8 cellular contexts compared by ENCODE assay signal in the genomic region with DNA sequence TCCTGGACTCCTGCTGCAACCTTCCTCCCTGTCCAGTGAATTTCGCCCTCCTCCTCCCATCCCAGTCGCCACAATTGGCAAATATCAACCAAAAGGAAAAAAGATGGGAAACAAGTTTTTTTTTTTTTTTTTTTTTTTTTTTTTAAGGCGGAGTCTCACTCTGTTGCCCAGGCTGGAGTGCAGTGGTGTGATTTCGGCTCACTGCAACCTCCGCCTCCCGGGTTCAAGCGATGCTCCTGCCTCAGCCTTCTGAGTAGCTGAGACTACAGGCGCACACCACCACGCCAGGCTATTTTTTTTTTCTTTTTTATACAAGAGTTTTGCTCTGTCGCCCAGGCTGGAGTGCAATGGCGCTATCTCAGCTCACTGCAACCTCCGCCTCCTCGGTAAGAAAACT. TPM values are rescaled to one million over a fixed set of nuclear protein-coding genes. Genes with fewer than 3 reads are reported as not detected.
DNase-seq lines count a peak whose midpoint lies in the region; ATAC-seq and TF ChIP-seq lines count a peak whose summit lies in the region.
"Not testable (repeated sequence)": the region's sequence is repeated elsewhere in the genome, so short reads cannot be mapped to it uniquely, and the experiment has no call there.

No MANE protein-coding gene starts in this region.

- not testable (repeated sequence) for H3K4me1 ChIP-seq in MM.1S (ENCODE audit: low read length)
- H3K4me1 ChIP-seq in muscle layer of duodenum (ENCODE audit: control insufficient read depth in 1 of 2, insufficient read depth in 2 of 2, low read length in 2 of 2): peaks cover 0 to 10% of the 10 kb centered on the region in 2 donors
- H3K4me1 ChIP-seq in psoas muscle: peaks cover 12% of the 10 kb centered on the region
- H3K4me1 ChIP-seq in transverse colon: peaks cover 0 to 22% (median 13%) of the 10 kb centered on the region in 4 donors

- DNase-seq in Calu3; MM.1S; activated CD4-positive, alpha-beta memory T cell treated with anti-CD3 and anti-CD28 coated beads, Interleukin-2, amount 10 ng/mL, durations not matched to agents 7 days and 5 days; fibroblast of mammary gland (ENCODE audit: low read depth); transverse colon: not testable (repeated sequence)
- peak in 1 of 2 donors; percentile 14 for DNase-seq in psoas muscle

- 15 to 21% (median 19%) methylated on average over 13 of the region's 13 CpGs for WGBS in psoas muscle, 3 donors
- WGBS in transverse colon (ENCODE audit: low coverage in 1 of 2), 2 donors: 32 to 51% methylated on average over 12 to 13 of the region's 13 CpGs

- H3K9me3 Mint-ChIP-seq in Calu3 (ENCODE audit: low read depth, unreplicated experiment); activated CD4-positive, alpha-beta memory T cell treated with anti-CD3 and anti-CD28 coated beads, Interleukin-2, amount 10 ng/mL, durations not matched to agents 7 days and 5 days; brain: not testable (repeated sequence)

- not testable (repeated sequence) for H3K4me3 ChIP-seq in MM.1S (ENCODE audit: low read length)
- peak overlapping the region; percentile 30 for H3K4me3 ChIP-seq in fibroblast of mammary gland (ENCODE audit: control insufficient read depth, low read depth, low read length)
- peak overlapping the region; percentile 11 to 40 for H3K4me3 ChIP-seq in muscle layer of duodenum (ENCODE audit: low read depth in 1 of 2, low read length in 2 of 2)
- peak overlapping the region; percentile 38 for H3K4me3 ChIP-seq in psoas muscle
- H3K4me3 ChIP-seq in transverse colon: peak overlapping the region in 1 of 4 donors; percentile 24

- H3K79me2 ChIP-seq in MM.1S (ENCODE audit: low read length): not testable (repeated sequence)

- not testable (repeated sequence) for H3K27ac Mint-ChIP-seq in Calu3 (ENCODE audit: unreplicated experiment); activated CD4-positive, alpha-beta memory T cell treated with anti-CD3 and anti-CD28 coated beads, Interleukin-2, amount 10 ng/mL, durations not matched to agents 7 days and 5 days
- H3K27ac Mint-ChIP-seq in brain: peak overlapping the region; percentile 68 to 96 (median 92)

- intact Hi-C loops in Calu3 (cut with micrococcal nuclease; ENCODE audit: unreplicated experiment): loop anchor here (5.0 kb wide), 1 partner anchor 36 kb away; no protein-coding TSS in a partner anchor
- intact Hi-C loops in psoas muscle (cut with DNase I): loop anchor here (5.0 kb wide), 2 partner anchors 41 to 46 kb away; no protein-coding TSS in a partner anchor
- intact Hi-C loops in transverse colon (cut with DNase I; ENCODE audit: low total_unique reads): not testable (repeated sequence)

- H3K9ac ChIP-seq in MM.1S (ENCODE audit: low read length): not testable (repeated sequence)

- POLR2A ChIA-PET in activated CD4-positive, alpha-beta memory T cell treated with anti-CD3 and anti-CD28 coated beads, Interleukin-2, amount 10 ng/mL, durations not matched to agents 7 days and 5 days (lab: Charles Lee): interaction anchor here (1.2 to 3.8 kb wide), 3 partner anchors 10 to 112 kb away, joined by 3 to 17 read pairs (median 3); partner anchors contain the start of genes GCAT, LGALS1 and NOL12

- TF ChIP-seq CTCF in Calu3 (IDR thresholded peaks at IDR 0.05; ENCODE audit: unreplicated experiment); MM.1S (IDR thresholded peaks at IDR 0.05; ENCODE audit: low read length); brain (conservative IDR thresholded peaks at IDR 0.05); fibroblast of mammary gland (conservative IDR thresholded peaks at IDR 0.05; ENCODE audit: control insufficient read depth, insufficient read depth, low read depth, low read length); psoas muscle (IDR thresholded peaks at IDR 0.05); transverse colon (IDR thresholded peaks at IDR 0.05): not testable (repeated sequence)

- H3K4me1 Mint-ChIP-seq in Calu3 (ENCODE audit: low read depth, unreplicated experiment): not testable (repeated sequence)
- H3K4me1 Mint-ChIP-seq in activated CD4-positive, alpha-beta memory T cell treated with anti-CD3 and anti-CD28 coated beads, Interleukin-2, amount 10 ng/mL, durations not matched to agents 7 days and 5 days: peaks cover 11% of the 10 kb centered on the region
- H3K4me1 Mint-ChIP-seq in brain: peaks cover 22% of the 10 kb centered on the region

- not testable (repeated sequence) for H3K36me3 ChIP-seq in MM.1S (replicated peaks; ENCODE audit: insufficient read depth, low read length)
- peaks cover 21 to 25% of the 10 kb centered on the region in 2 donors for H3K36me3 ChIP-seq in muscle layer of duodenum (ENCODE audit: control insufficient read depth in 1 of 2, insufficient read depth in 2 of 2, low read length in 2 of 2)
- H3K36me3 ChIP-seq in psoas muscle (ENCODE audit: insufficient read depth in 1 of 2, low read depth in 1 of 2): peaks cover 0 to 31% of the 10 kb centered on the region in 2 donors
- peaks cover 0 to 17% (median 4%) of the 10 kb centered on the region in 4 donors for H3K36me3 ChIP-seq in transverse colon

- CTCF ChIA-PET in Calu3 (lab: Charles Lee): interaction anchor here (0.7 to 1.2 kb wide), 3 partner anchors 10 to 57 kb away, joined by 3 read pairs; partner anchors contain the start of genes NOL12 and SH3BP1
- CTCF ChIA-PET in activated CD4-positive, alpha-beta memory T cell treated with anti-CD3 and anti-CD28 coated beads, Interleukin-2, amount 10 ng/mL, durations not matched to agents 7 days and 5 days (lab: Charles Lee): interaction anchor here (0.9 to 2.0 kb wide), 3 partner anchors 14 to 53 kb away, joined by 3 to 10 read pairs (median 5); partner anchors contain the start of gene PDXP

- H3K36me3 Mint-ChIP-seq in Calu3 (ENCODE audit: insufficient read depth, unreplicated experiment) (peaks cover 24% of the 10 kb centered on the region), brain (peaks cover 28% of the 10 kb centered on the region)
- H3K36me3 Mint-ChIP-seq in activated CD4-positive, alpha-beta memory T cell treated with anti-CD3 and anti-CD28 coated beads, Interleukin-2, amount 10 ng/mL, durations not matched to agents 7 days and 5 days (ENCODE audit: low read depth): peaks cover 16% of the 10 kb centered on the region

- not testable (repeated sequence) for BruUV-seq in Calu3 (replicated peaks; lab: Mats Ljungman, UMichigan)

- not testable (repeated sequence) for H3K27ac ChIP-seq in MM.1S (ENCODE audit: low read length); muscle layer of duodenum (ENCODE audit: low read length); psoas muscle
- peak overlapping the region; percentile 18 to 63 (median 42) for H3K27ac ChIP-seq in transverse colon

- H3K27me3 ChIP-seq in MM.1S (replicated peaks; ENCODE audit: insufficient read depth, low read length); muscle layer of duodenum (ENCODE audit: low read depth, low read length); psoas muscle (ENCODE audit: insufficient read depth in 3 of 3, low read length in 2 of 3); transverse colon: not testable (repeated sequence)

- not testable (repeated sequence) for H3F3A ChIP-seq in MM.1S (ENCODE audit: insufficient read depth, low read length)

- H3K9me2 ChIP-seq in MM.1S (replicated peaks; ENCODE audit: insufficient read depth, low read length): not testable (repeated sequence)

- H3K4me2 ChIP-seq in MM.1S (ENCODE audit: low read depth, low read length): peak overlapping the region; percentile 73

- in situ Hi-C loops in transverse colon (cut with MboI; ENCODE audit: low pct_ligation_motif_present in 1 of 4, low pct_unique_long_range_greater_than_20kb in 1 of 4, low sequenced_read_pairs in 3 of 4): loop anchor here in 1 of 4 donors (25.0 kb wide), 1 partner anchor 91 kb away; no protein-coding TSS in a partner anchor

- peak overlapping the region; percentile 9 for H3K4me3 Mint-ChIP-seq in Calu3 (ENCODE audit: low read depth, unreplicated experiment)
- H3K4me3 Mint-ChIP-seq in activated CD4-positive, alpha-beta memory T cell treated with anti-CD3 and anti-CD28 coated beads, Interleukin-2, amount 10 ng/mL, durations not matched to agents 7 days and 5 days: peak overlapping the region; percentile 50
- peak overlapping the region; percentile 83 to 89 (median 85) for H3K4me3 Mint-ChIP-seq in brain

- not testable (repeated sequence) for H3K9me3 ChIP-seq in MM.1S (replicated peaks; ENCODE audit: insufficient read depth, low read length); muscle layer of duodenum (ENCODE audit: control insufficient read depth in 1 of 2, low read length in 2 of 2); psoas muscle; transverse colon

- not testable (repeated sequence) for TF ChIP-seq POLR2A in transverse colon (IDR thresholded peaks at IDR 0.05)

- TF ChIP-seq EP300 in transverse colon (IDR thresholded peaks at IDR 0.05; ENCODE audit: low read depth): not testable (repeated sequence)

- not testable (repeated sequence) for ATAC-seq in psoas muscle

- H2AFZ ChIP-seq in MM.1S (ENCODE audit: low read length): not testable (repeated sequence)

- not testable (repeated sequence) for H4K20me1 ChIP-seq in MM.1S (ENCODE audit: insufficient read depth, low read length)

- not testable (repeated sequence) for H3K27me3 Mint-ChIP-seq in Calu3 (ENCODE audit: unreplicated experiment); activated CD4-positive, alpha-beta memory T cell treated with anti-CD3 and anti-CD28 coated beads, Interleukin-2, amount 10 ng/mL, durations not matched to agents 7 days and 5 days; brain

RNA-seq across cellular contexts. Expression of gene TRIOBP, which starts 0.6 kb away (rescaled TPM):
- 85.3 and 86.5 TPM in 2 replicates for total RNA-seq in Calu3 (2022)
- 10 to 100 TPM; 40.9 to 42.7 TPM for total RNA-seq in activated CD4-positive, alpha-beta memory T cell treated with anti-CD3 and anti-CD28 coated beads, Interleukin-2, amount 10 ng/mL, durations not matched to agents 7 days and 5 days
- 18.3 TPM for polyA plus RNA-seq in brain (ENCODE audit: insufficient read depth, low read depth, low replicate concordance)
- 10 to 100 TPM; 22.1 to 34.6 (median 24.5) TPM for total RNA-seq in psoas muscle
- polyA plus RNA-seq in psoas muscle: 10 to 100 TPM; 19.1 to 42.7 (median 24.7) TPM
- total RNA-seq in transverse colon: 100 to 1,000 TPM; 121 to 265 (median 129) TPM

RNA-seq across cellular contexts. Expression of gene NOL12, which starts 10.1 kb away (rescaled TPM):
- total RNA-seq in Calu3 (2022) (23.7 and 26.8 TPM in 2 replicates), psoas muscle (10 to 100 TPM; 11.9 to 15.4 (median 12.3) TPM), transverse colon (100 to 1,000 TPM in 1 of 4 donors, 10 to 100 TPM in 3; 44.1 to 143 (median 57.2) TPM)
- 10 to 100 TPM; 36.6 to 36.9 TPM for total RNA-seq in activated CD4-positive, alpha-beta memory T cell treated with anti-CD3 and anti-CD28 coated beads, Interleukin-2, amount 10 ng/mL, durations not matched to agents 7 days and 5 days
- polyA plus RNA-seq in brain (ENCODE audit: insufficient read depth, low read depth, low replicate concordance) (27.5 TPM), psoas muscle (10 to 100 TPM; 21.0 to 43.4 (median 22.0) TPM)

RNA-seq across cellular contexts. Expression of gene LGALS1, which starts 20.8 kb away (rescaled TPM):
- total RNA-seq in Calu3 (2022) (61.4 and 72.3 TPM in 2 replicates), psoas muscle (1,000 to 10,000 TPM in 1 of 4 donors, 100 to 1,000 TPM in 3; 434 to 1,013 (median 908) TPM), transverse colon (100 to 1,000 TPM; 196 to 558 (median 224) TPM)
- 1,000 to 10,000 TPM; 2,209 to 2,240 TPM for total RNA-seq in activated CD4-positive, alpha-beta memory T cell treated with anti-CD3 and anti-CD28 coated beads, Interleukin-2, amount 10 ng/mL, durations not matched to agents 7 days and 5 days
- polyA plus RNA-seq in brain (ENCODE audit: insufficient read depth, low read depth, low replicate concordance) (304 TPM), psoas muscle (1,000 to 10,000 TPM in 2 of 3 donors, 100 to 1,000 TPM in 1; 717 to 1,817 (median 1,077) TPM)

RNA-seq across cellular contexts. Expression of gene PDXP, which starts 37.7 kb away (rescaled TPM):
- total RNA-seq in Calu3 (2022) (18.4 and 21.4 TPM in 2 replicates), psoas muscle (10 to 100 TPM in 3 of 4 donors, 1 to 10 TPM in 1; 9.0 to 13.0 (median 12.3) TPM), transverse colon (100 to 1,000 TPM in 1 of 4 donors, 10 to 100 TPM in 3; 28.9 to 126 (median 50.7) TPM)
- 10 to 100 TPM; 19.1 to 21.6 TPM for total RNA-seq in activated CD4-positive, alpha-beta memory T cell treated with anti-CD3 and anti-CD28 coated beads, Interleukin-2, amount 10 ng/mL, durations not matched to agents 7 days and 5 days
- polyA plus RNA-seq in brain (ENCODE audit: insufficient read depth, low read depth, low replicate concordance) (192 TPM), psoas muscle (10 to 100 TPM in 2 of 3 donors, 1 to 10 TPM in 1; 9.8 to 37.9 (median 24.4) TPM)

RNA-seq across cellular contexts. Expression of gene SH3BP1, which starts 56.8 kb away (rescaled TPM):
- total RNA-seq in Calu3 (2022) (13.0 and 17.6 TPM in 2 replicates), psoas muscle (1 to 10 TPM; 1.4 to 2.4 (median 1.9) TPM), transverse colon (100 to 1,000 TPM in 2 of 4 donors, 10 to 100 TPM in 2; 53.1 to 158 (median 84.7) TPM)
- 100 to 1,000 TPM; 161 to 162 TPM for total RNA-seq in activated CD4-positive, alpha-beta memory T cell treated with anti-CD3 and anti-CD28 coated beads, Interleukin-2, amount 10 ng/mL, durations not matched to agents 7 days and 5 days
- polyA plus RNA-seq in brain (ENCODE audit: insufficient read depth, low read depth, low replicate concordance) (7.6 TPM), psoas muscle (under 1 TPM; 0.20 to 0.64 (median 0.34) TPM)

Comparison
In these comparisons a context has a peak if more than half of its experiments do, and no peak if none do; other contexts are left out.
1. H3K4me3 Mint-ChIP-seq: peak in every context shown above with its lines; median percentile 85 in brain; 50 in activated CD4-positive, alpha-beta memory T cell treated with anti-CD3 and anti-CD28 coated beads, Interleukin-2, amount 10 ng/mL, durations not matched to agents 7 days and 5 days; 9 in Calu3.